In the genomic region with DNA sequence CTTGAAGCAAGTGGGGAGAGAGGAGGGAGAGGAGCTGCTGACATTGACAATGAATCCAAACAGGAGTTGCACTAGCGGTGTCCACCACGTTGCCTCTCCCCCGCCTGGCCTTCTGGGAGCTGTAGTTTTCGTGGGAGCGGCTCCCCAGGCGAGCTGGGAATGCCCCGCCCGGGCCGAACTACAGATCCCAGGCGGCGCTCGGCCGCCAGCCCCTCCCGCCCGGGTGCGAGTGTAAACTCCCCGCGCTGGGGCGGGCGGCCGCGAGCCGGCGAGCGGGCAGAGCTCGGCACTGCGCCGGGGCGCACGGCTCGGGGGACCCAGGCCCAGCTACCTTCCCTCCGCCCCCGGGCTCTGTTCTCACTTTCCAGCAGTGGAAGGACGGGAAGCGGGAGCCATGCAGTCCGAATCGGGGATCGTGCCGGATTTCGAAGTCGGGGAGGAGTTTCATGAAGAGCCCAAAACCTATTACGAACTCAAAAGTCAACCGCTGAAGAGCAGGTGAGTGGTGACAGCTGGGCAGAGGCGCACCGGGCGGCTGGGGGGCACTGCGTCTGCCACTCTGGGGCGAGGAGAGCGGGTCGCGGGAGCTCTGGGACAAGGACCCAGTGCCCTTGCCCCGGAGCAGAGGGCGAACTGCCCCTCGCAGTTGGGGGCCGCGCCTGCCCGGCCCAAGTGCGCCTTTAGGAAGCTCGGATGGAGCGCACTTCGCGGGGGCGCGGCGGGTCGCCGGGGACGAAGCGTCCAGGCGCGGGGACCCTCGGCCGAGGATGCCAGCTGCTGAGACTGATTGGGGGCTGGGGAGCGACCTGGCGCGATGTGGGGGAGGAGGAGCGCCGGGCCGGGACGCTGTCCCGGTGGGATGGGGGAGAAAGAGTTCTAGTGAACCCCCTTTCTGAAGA, we compare ENCODE assay signal across 8 cellular contexts. TPM values are rescaled to one million over a fixed set of nuclear protein-coding genes. Genes with fewer than 3 reads are reported as not detected.
A peak's percentile ranks its signal among the peaks of the same experiment; 100 is the strongest.
DNase-seq lines count a peak whose midpoint lies in the region; ATAC-seq and TF ChIP-seq lines count a peak whose summit lies in the region.

A gene with protein sequence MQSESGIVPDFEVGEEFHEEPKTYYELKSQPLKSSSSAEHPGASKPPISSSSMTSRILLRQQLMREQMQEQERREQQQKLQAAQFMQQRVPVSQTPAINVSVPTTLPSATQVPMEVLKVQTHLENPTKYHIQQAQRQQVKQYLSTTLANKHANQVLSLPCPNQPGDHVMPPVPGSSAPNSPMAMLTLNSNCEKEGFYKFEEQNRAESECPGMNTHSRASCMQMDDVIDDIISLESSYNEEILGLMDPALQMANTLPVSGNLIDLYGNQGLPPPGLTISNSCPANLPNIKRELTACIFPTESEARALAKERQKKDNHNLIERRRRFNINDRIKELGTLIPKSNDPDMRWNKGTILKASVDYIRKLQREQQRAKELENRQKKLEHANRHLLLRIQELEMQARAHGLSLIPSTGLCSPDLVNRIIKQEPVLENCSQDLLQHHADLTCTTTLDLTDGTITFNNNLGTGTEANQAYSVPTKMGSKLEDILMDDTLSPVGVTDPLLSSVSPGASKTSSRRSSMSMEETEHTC (plus strand): TSS at position 261 of the 899 bp plus-strand sequence. CDS start 134 bp downstream, at position 395.

- no peaks in the 10 kb centered on the region for H3K36me3 ChIP-seq in adipocyte (ENCODE audit: control insufficient read depth, insufficient read depth, low read length, severe bottlenecking)
- H3K36me3 ChIP-seq in cardiac muscle cell: no peaks in the 10 kb centered on the region

- H3K9ac ChIP-seq in adipocyte (ENCODE audit: low read length): peak within 1 kb of the TSS; percentile 91

- H3K4me3 ChIP-seq in adipocyte (ENCODE audit: low read length) (peak within 1 kb of the TSS; percentile 92), cardiac muscle cell (peak within 1 kb of the TSS; percentile 95)

- ATAC-seq in GM19467 (IDR thresholded peaks at IDR 0.05; ENCODE audit: unreplicated experiment) (peak; percentile 99), HG03520 (IDR thresholded peaks at IDR 0.05; ENCODE audit: unreplicated experiment) (peak; percentile 98), omental fat pad (ENCODE audit: low FRiP score) (peak; percentile 96)

- TF ChIP-seq CTCF in cardiac muscle cell (IDR thresholded peaks at IDR 0.05; ENCODE audit: low read depth, low read length): no peak
- TF ChIP-seq CTCF in omental fat pad (IDR thresholded peaks at IDR 0.05): no peak

- H3K27ac ChIP-seq in cardiac muscle cell: peak within 1 kb of the TSS; percentile 96

- peak; percentile 42 for DNase-seq in DMS 273 treated with DMSO at 0.1 percent for 48 hours (lab: John Stamatoyannopoulos, UW)
- peak; percentile 63 for DNase-seq in NCI-H748 treated with DMSO at 0.1 percent for 48 hours (lab: John Stamatoyannopoulos, UW)
- DNase-seq in adipocyte (ENCODE audit: low read depth): peak; percentile 98
- DNase-seq in cardiac muscle cell (ENCODE audit: low read depth in 1 of 2, low spot score in 1 of 2): peak; percentile 92 to 98
- DNase-seq in omental fat pad (ENCODE audit: low spot score): peak; percentile 60
- no peak for DNase-seq in GDM1 (lab: John Stamatoyannopoulos, UW)

- H3K27me3 ChIP-seq in adipocyte (replicated peaks; ENCODE audit: control insufficient read depth, insufficient read depth, low read length) (no peaks in the 10 kb centered on the region), cardiac muscle cell (peaks cover under 1% of the 10 kb centered on the region)

- H3K9me3 ChIP-seq in adipocyte (ENCODE audit: control insufficient read depth, low read length): no peaks in the 10 kb centered on the region
- no peaks in the 10 kb centered on the region for H3K9me3 ChIP-seq in cardiac muscle cell (ENCODE audit: low read depth)

- H3K4me1 ChIP-seq in adipocyte (ENCODE audit: control insufficient read depth, insufficient read depth, low read length): peaks cover 39% of the 10 kb centered on the region
- H3K4me1 ChIP-seq in cardiac muscle cell (ENCODE audit: low read depth): peaks cover 30% of the 10 kb centered on the region

RNA-seq across cellular contexts. Expression of the gene that starts here (rescaled TPM):
- total RNA-seq in cardiac muscle cell (57.3 and 99.9 TPM in 2 replicates), omental fat pad (10 to 100 TPM; 13.7 to 39.0 (median 27.4) TPM)
- 73.2 and 102 TPM in 2 replicates for polyA plus RNA-seq in cardiac muscle cell
